In the genomic region with DNA sequence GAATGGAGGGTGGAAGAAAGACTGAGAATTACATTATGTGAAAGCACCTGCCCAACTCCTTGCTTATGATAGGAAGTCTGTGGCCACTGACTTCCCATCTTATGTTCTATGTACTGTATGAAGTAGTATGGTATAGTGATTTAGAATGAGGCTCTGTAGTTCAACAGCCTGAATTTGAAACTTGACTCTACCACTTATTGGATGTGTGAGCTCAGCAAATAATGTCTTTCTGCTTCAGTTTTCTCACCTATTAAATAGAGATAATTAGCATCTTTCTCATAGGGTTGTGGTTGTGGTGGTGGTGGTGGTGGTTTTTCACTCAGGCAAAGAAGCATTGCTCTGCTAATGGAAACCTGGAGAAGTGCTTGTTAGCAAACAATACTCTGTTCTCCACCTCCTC, we compare ENCODE assay signal across 22 cellular contexts.
"Had no signal": no experiment of that assay in that cellular context is flagged by ENCODE, and none has a peak within 500 bp of the region (broad histone marks: within the 10 kb centered on the region; RNA-seq: fewer than 3 reads in every experiment).

No MANE protein-coding gene starts in this region.

- ATAC-seq: effector memory CD8-positive, alpha-beta T cell; esophagus mucosa; heart left ventricle; left colon; right lobe of liver; stimulated activated memory B cell treated with anti-CD40 and anti-IgM and Interleukin-4, amounts not matched to agents 10 μg/mL and 1 μg/mL and 100 μg/mL, for 72 hours; stimulated activated naive CD8-positive, alpha-beta T cell treated with anti-CD3 and anti-CD28 coated beads, Interleukin-15, amount 100 ng/mL, for 72 hours had no signal

- DNase-seq: activated B cell treated with CpG ODN at 0.5 μM for 24 hours; activated CD4-positive, alpha-beta T cell treated with anti-CD3 and anti-CD28 coated beads, Interleukin-2, amount 50 U/mL, for 1 hour; activated effector memory CD4-positive, alpha-beta T cell treated with anti-CD3 and anti-CD28 coated beads, Interleukin-2, amount 50 U/mL, for 16 hours; activated naive CD4-positive, alpha-beta T cell treated with anti-CD3 and anti-CD28 coated beads for 36 hours; activated naive CD8-positive, alpha-beta T cell treated with anti-CD3 and anti-CD28 coated beads, Interleukin-2, amount 10 ng/mL, durations not matched to agents 7 days and 5 days; brain microvascular endothelial cell; cortex of kidney; effector memory CD8-positive, alpha-beta T cell; heart left ventricle; hypothalamus; immature natural killer cell; kidney; left colon; mammary epithelial cell; naive B cell; nephron progenitor cell; right lobe of liver; stimulated activated CD4-positive, alpha-beta T cell treated with anti-CD3 and anti-CD28 coated beads, Interleukin-4, amount 100 ng/mL, for 24 hours; stimulated activated naive CD8-positive, alpha-beta T cell treated with anti-CD3 and anti-CD28 coated beads, Interleukin-15, amount 100 ng/mL, for 72 hours; uterus had no signal
